ENCODE assay signal across 8 cellular contexts in the genomic region with DNA sequence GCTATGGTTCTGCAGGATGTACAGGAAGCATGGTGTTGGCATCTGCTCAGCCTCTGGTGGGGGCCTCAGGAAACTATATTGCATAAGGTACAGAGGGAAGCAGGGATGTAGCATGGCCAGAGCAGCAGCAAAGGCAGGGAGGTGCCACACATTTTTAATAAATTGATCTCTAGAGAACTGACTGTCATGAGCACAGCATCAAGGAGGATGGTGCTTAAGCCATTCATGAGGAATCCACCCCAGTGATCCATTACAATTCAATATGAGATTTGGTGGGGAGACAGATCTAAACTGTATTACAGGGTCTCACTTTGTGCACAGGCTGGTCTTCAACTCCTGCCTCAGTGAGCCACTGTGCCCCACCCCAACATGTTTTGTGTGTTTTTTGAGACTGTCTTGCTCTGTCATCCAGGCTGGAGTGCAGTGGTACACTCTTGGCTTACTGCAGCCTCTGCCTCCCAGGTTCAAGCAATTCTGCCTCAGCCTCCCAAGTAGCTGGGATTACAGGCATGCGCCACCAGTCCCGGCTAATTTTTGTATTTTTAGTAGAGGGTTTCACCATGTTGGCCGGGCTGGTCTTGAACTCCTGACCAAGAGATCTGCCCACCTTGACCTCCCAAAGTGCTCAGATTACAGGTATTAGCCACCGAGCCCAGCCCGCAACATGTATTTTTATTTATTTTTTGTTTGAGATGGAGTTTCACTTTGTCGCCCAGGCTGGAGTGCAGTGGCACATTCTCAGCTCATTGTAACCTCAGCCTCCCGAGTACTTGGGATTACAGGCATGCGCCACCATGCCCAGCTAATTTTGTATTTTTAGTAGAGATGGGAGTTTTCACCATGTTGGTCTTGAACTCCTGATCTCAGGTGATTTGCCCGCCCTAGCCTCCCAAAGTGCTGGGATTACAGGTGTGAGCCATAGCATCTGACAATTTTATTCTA. TPM values are rescaled to one million over a fixed set of nuclear protein-coding genes. Genes with fewer than 3 reads are reported as not detected.
A peak's percentile ranks its signal among the peaks of the same experiment; 100 is the strongest.
DNase-seq lines count a peak whose midpoint lies in the region; ATAC-seq and TF ChIP-seq lines count a peak whose summit lies in the region.

No MANE protein-coding gene starts in this region.

- no peaks in the 10 kb centered on the region for H3K9me3 Mint-ChIP-seq in activated naive CD8-positive, alpha-beta T cell treated with anti-CD3 and anti-CD28 coated beads, Interleukin-2, amount 50 U/mL, for 24 hours
- H3K9me3 Mint-ChIP-seq in memory B cell, result no peaks in the 10 kb centered on the region

- TF ChIP-seq POLR2A in HCT116 (IDR thresholded peaks at IDR 0.05; ENCODE audit: borderline replicate concordance, extremely low read depth, insufficient read depth, insufficient read length), result no peak

- peaks cover 63% of the 10 kb centered on the region for H3K36me3 Mint-ChIP-seq in activated naive CD8-positive, alpha-beta T cell treated with anti-CD3 and anti-CD28 coated beads, Interleukin-2, amount 50 U/mL, for 24 hours (ENCODE audit: low read depth)
- H3K36me3 Mint-ChIP-seq in memory B cell, result peaks cover 15% of the 10 kb centered on the region

- POLR2A ChIA-PET in HCT116 (lab: Charles Lee), result interaction anchor here (0.6 to 2.3 kb wide), 3 partner anchors 10 to 388 kb away, joined by 3 to 11 read pairs (median 6); partner anchors contain the start of gene HSPA1B

- H3K27ac ChIP-seq in ACC112 (ENCODE audit: low read depth, low read length) (peak overlapping the region; percentile 74; the same call in 1 of the 2 replicates), HCT116 (ENCODE audit: low read depth, low read length) (peak overlapping the region; percentile 93)

- H3K79me2 ChIP-seq in ACC112 (ENCODE audit: control insufficient read depth, insufficient read depth, low read length, unreplicated experiment) (peaks cover 35% of the 10 kb centered on the region), HCT116 (ENCODE audit: insufficient read depth, low read length) (peaks cover 50% of the 10 kb centered on the region)

- CTCF ChIA-PET in HCT116 (lab: Charles Lee), result no interaction called here

- no peaks in the 10 kb centered on the region for H3K27me3 ChIP-seq in ACC112 (ENCODE audit: insufficient read depth, low read length)
- no peaks in the 10 kb centered on the region for H3K27me3 ChIP-seq in HCT116 (ENCODE audit: insufficient read depth, low read length)

- H3K36me3 ChIP-seq in ACC112 (ENCODE audit: insufficient read depth, low read length), result peaks cover 43% of the 10 kb centered on the region
- H3K36me3 ChIP-seq in HCT116 (ENCODE audit: control insufficient read depth in 1 of 2, insufficient read depth in 2 of 2, low read length in 2 of 2), result peaks cover 24 to 50% of the 10 kb centered on the region in 2 experiments; a peak in 3 of 4 replicates

- H3K4me1 ChIP-seq in ACC112 (ENCODE audit: control insufficient read depth, insufficient read depth, low read length, unreplicated experiment), result peaks cover 11% of the 10 kb centered on the region
- H3K4me1 ChIP-seq in HCT116 (ENCODE audit: control insufficient read depth in 1 of 2, insufficient read depth in 2 of 2, low read length in 2 of 2), result peaks cover 14 to 39% of the 10 kb centered on the region in 2 experiments; a peak in 3 of 4 replicates

- TF ChIP-seq RAD21 in HCT116 (IDR thresholded peaks at IDR 0.05; ENCODE audit: low read depth), result no peak

- no peak for TF ChIP-seq CTCF in HCT116 (IDR thresholded peaks at IDR 0.05 in 2 of 3, conservative IDR thresholded peaks at IDR 0.05 in 1 of 3; ENCODE audit: borderline replicate concordance in 1 of 3, insufficient read depth in 1 of 3, low read depth in 2 of 3, low read length in 2 of 3)

- peak overlapping the region; percentile 95 for H3K4me3 Mint-ChIP-seq in activated naive CD8-positive, alpha-beta T cell treated with anti-CD3 and anti-CD28 coated beads, Interleukin-2, amount 50 U/mL, for 24 hours
- peak overlapping the region; percentile 96 for H3K4me3 Mint-ChIP-seq in memory B cell

- DNase-seq in HCT116 (ENCODE audit: low read depth, low spot score), result no peak
- no peak for DNase-seq in activated naive CD8-positive, alpha-beta T cell treated with anti-CD3 and anti-CD28 coated beads, Interleukin-2, amount 50 U/mL, for 24 hours
- no peak for DNase-seq in memory B cell (ENCODE audit: low spot score in 2 of 2)
- DNase-seq in DMS 273 treated with DMSO at 0.1 percent for 48 hours (lab: John Stamatoyannopoulos, UW), result no peak
- DNase-seq in activated gamma-delta T cell (lab: John Stamatoyannopoulos, UW), result no peak
- DNase-seq in germinal center (ENCODE audit: low spot score), result no peak

- H3K4me3 ChIP-seq in ACC112 (ENCODE audit: low read depth, low read length), result peak overlapping the region; percentile 97
- peak overlapping the region; percentile 98 to 99 for H3K4me3 ChIP-seq in HCT116 (replicated peaks in 1 of 2; ENCODE audit: low read depth in 1 of 2, low read length in 2 of 2)

- no peaks in the 10 kb centered on the region for H3K9me2 ChIP-seq in HCT116 (ENCODE audit: insufficient read depth)

- H4K20me1 ChIP-seq in HCT116 (ENCODE audit: insufficient read depth), result peaks cover 31% of the 10 kb centered on the region

- no TSS peak for BruUV-seq in HCT116 (replicated peaks; lab: Mats Ljungman, UMichigan)

- H3K9ac ChIP-seq in HCT116 (ENCODE audit: low read length), result peak overlapping the region; percentile 100; the same call in 1 of the 2 replicates

- H3K27ac Mint-ChIP-seq in activated naive CD8-positive, alpha-beta T cell treated with anti-CD3 and anti-CD28 coated beads, Interleukin-2, amount 50 U/mL, for 24 hours, result peak overlapping the region; percentile 99
- peak overlapping the region; percentile 99 for H3K27ac Mint-ChIP-seq in memory B cell

- peaks cover 46% of the 10 kb centered on the region for H3K4me1 Mint-ChIP-seq in activated naive CD8-positive, alpha-beta T cell treated with anti-CD3 and anti-CD28 coated beads, Interleukin-2, amount 50 U/mL, for 24 hours
- H3K4me1 Mint-ChIP-seq in memory B cell, result peaks cover 25% of the 10 kb centered on the region

- H2AFZ ChIP-seq in ACC112 (ENCODE audit: low read length, unreplicated experiment), result no peak overlapping the region
- H2AFZ ChIP-seq in HCT116 (ENCODE audit: low read depth, low read length, poor library complexity, severe bottlenecking), result no peak overlapping the region

- RAD21 ChIA-PET in HCT116 (lab: Charles Lee; ENCODE audit: low non-redundant PET in 1 of 2, low total read pairs in 2 of 2, uncharacterized antibody in 2 of 2, unreplicated experiment in 2 of 2), result no interaction called here

- peak overlapping the region; percentile 94 for H3K4me2 ChIP-seq in HCT116 (ENCODE audit: low read length)

- H3K27me3 Mint-ChIP-seq in activated naive CD8-positive, alpha-beta T cell treated with anti-CD3 and anti-CD28 coated beads, Interleukin-2, amount 50 U/mL, for 24 hours, result no peaks in the 10 kb centered on the region
- H3K27me3 Mint-ChIP-seq in memory B cell, result no peaks in the 10 kb centered on the region

- intact Hi-C loops in HCT116 (cut with micrococcal nuclease), result loop anchor here (10.0 kb wide), 1 partner anchor 293 kb away; the partner anchor contains the start of genes ATP6V1G2, DDX39B and NFKBIL1

- ATAC-seq in HCT116, result no peak
- no peak for ATAC-seq in activated naive CD8-positive, alpha-beta T cell treated with anti-CD3 and anti-CD28 coated beads, Interleukin-2, amount 50 U/mL, for 24 hours
- no peak for ATAC-seq in memory B cell (ENCODE audit: low read depth)
- no peak for ATAC-seq in HG02973 (IDR thresholded peaks at IDR 0.05; ENCODE audit: unreplicated experiment)

- H3K9me3 ChIP-seq in HCT116 (ENCODE audit: control insufficient read depth in 1 of 2, insufficient read depth in 1 of 2, low read depth in 1 of 2, low read length in 2 of 2), result no peaks in the 10 kb centered on the region

TF ChIP-seq in HCT116, 20 proteins besides CTCF, POLR2A, EP300 and RAD21:
- TF ChIP-seq, protein P1, sequence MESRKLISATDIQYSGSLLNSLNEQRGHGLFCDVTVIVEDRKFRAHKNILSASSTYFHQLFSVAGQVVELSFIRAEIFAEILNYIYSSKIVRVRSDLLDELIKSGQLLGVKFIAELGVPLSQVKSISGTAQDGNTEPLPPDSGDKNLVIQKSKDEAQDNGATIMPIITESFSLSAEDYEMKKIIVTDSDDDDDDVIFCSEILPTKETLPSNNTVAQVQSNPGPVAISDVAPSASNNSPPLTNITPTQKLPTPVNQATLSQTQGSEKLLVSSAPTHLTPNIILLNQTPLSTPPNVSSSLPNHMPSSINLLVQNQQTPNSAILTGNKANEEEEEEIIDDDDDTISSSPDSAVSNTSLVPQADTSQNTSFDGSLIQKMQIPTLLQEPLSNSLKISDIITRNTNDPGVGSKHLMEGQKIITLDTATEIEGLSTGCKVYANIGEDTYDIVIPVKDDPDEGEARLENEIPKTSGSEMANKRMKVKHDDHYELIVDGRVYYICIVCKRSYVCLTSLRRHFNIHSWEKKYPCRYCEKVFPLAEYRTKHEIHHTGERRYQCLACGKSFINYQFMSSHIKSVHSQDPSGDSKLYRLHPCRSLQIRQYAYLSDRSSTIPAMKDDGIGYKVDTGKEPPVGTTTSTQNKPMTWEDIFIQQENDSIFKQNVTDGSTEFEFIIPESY (IDR thresholded peaks at IDR 0.05; ENCODE audit: extremely low read depth, insufficient replicate concordance, low read length), result no peak
- TF ChIP-seq SIN3A (IDR thresholded peaks at IDR 0.05; ENCODE audit: low read depth) (no peak), ZFX (IDR thresholded peaks at IDR 0.05) (no peak)

RNA-seq across cellular contexts. Expression of gene HSPA1B, which starts 10.3 kb away (rescaled TPM):
- total RNA-seq in HCT116 (2021; ENCODE audit: unreplicated experiment), result 214 TPM
- polyA plus RNA-seq in HCT116 (2012), result 112 and 220 TPM in 2 replicates

RNA-seq across cellular contexts. Expression of gene HSPA1A, which starts 22.5 kb away (rescaled TPM):
- total RNA-seq in HCT116 (2021; ENCODE audit: unreplicated experiment), result 5.0 TPM
- polyA plus RNA-seq in HCT116 (2012), result 0.55 and 2.8 TPM in 2 replicates

RNA-seq across cellular contexts. Expression of gene HSPA1L, which starts 22.8 kb away (rescaled TPM):
- 0.12 TPM for total RNA-seq in HCT116 (2021; ENCODE audit: unreplicated experiment)
- polyA plus RNA-seq in HCT116 (2012), result 0.20 and 0.42 TPM in 2 replicates

RNA-seq across cellular contexts. Expression of gene NEU1, which starts 24.7 kb away (rescaled TPM):
- 15.1 TPM for total RNA-seq in HCT116 (2021; ENCODE audit: unreplicated experiment)
- polyA plus RNA-seq in HCT116 (2012), result 21.8 and 23.0 TPM in 2 replicates

RNA-seq across cellular contexts. Expression of gene LSM2, which starts 31.1 kb away (rescaled TPM):
- total RNA-seq in HCT116 (2021; ENCODE audit: unreplicated experiment), result 89.7 TPM
- polyA plus RNA-seq in HCT116 (2012), result 98.8 and 102 TPM in 2 replicates
